In genomic region chr5:14158890-14159666, GRCh38 we compare ENCODE assay signal across 16 cellular contexts.
"Had no signal": no experiment of that assay in that cellular context is flagged by ENCODE, and none has a peak within 500 bp of the region (broad histone marks: within the 10 kb centered on the region; RNA-seq: fewer than 3 reads in every experiment).

No MANE protein-coding gene starts in this region.

- H3K4me3 ChIP-seq: dorsolateral prefrontal cortex, esophagus muscularis mucosa, ovary, thoracic aorta had no signal

- H3K27ac Mint-ChIP-seq: stimulated activated naive CD8-positive, alpha-beta T cell treated with anti-CD3 and anti-CD28 coated beads, Interleukin-15, amount 100 ng/mL, for 72 hours had no signal

- H3K36me3 Mint-ChIP-seq: activated naive CD4-positive, alpha-beta T cell treated with anti-CD3 and anti-CD28 coated beads, Interleukin-2, amount 50 U/mL, for 72 hours had no signal

- H3K27ac ChIP-seq: dorsolateral prefrontal cortex, ovary, thoracic aorta had no signal

- H3K9me3 ChIP-seq: ovary, thoracic aorta had no signal

- H3K4me3 Mint-ChIP-seq: nephron progenitor cell; stimulated activated naive CD8-positive, alpha-beta T cell treated with anti-CD3 and anti-CD28 coated beads, Interleukin-15, amount 100 ng/mL, for 72 hours had no signal

- DNase-seq: activated CD4-positive, alpha-beta T cell treated with anti-CD3 and anti-CD28 coated beads, Interleukin-2, amount 50 U/mL, for 1 hour; activated CD4-positive, CD25-positive, alpha-beta regulatory T cell; activated effector memory CD4-positive, alpha-beta T cell treated with anti-CD3 and anti-CD28 coated beads, Interleukin-2, amount 50 U/mL, for 16 hours; activated T-cell treated with anti-CD3 and anti-CD28 coated beads, Interleukin-2, amount 50 U/mL, for 1 hour; amniotic stem cell; dorsolateral prefrontal cortex; foreskin fibroblast; mesendoderm; nephron progenitor cell; ovary; stimulated activated CD4-positive, alpha-beta T cell treated with anti-CD3 and anti-CD28 coated beads, Interleukin-15, amount 100 ng/mL, for 24 hours; stimulated activated CD4-positive, alpha-beta T cell treated with anti-CD3 and anti-CD28 coated beads, Interleukin-4, amount 100 ng/mL, for 24 hours; stimulated activated naive CD8-positive, alpha-beta T cell treated with anti-CD3 and anti-CD28 coated beads, Interleukin-15, amount 100 ng/mL, for 72 hours had no signal

- ATAC-seq: activated naive CD4-positive, alpha-beta T cell treated with anti-CD3 and anti-CD28 coated beads, Interleukin-2, amount 50 U/mL, for 72 hours; stimulated activated naive CD8-positive, alpha-beta T cell treated with anti-CD3 and anti-CD28 coated beads, Interleukin-15, amount 100 ng/mL, for 72 hours had no signal

- H3K9me3 Mint-ChIP-seq: stimulated activated naive CD8-positive, alpha-beta T cell treated with anti-CD3 and anti-CD28 coated beads, Interleukin-15, amount 100 ng/mL, for 72 hours had no signal

- H3K27me3 ChIP-seq: dorsolateral prefrontal cortex, esophagus muscularis mucosa, ovary had no signal

- H3K36me3 ChIP-seq: esophagus muscularis mucosa, ovary, thoracic aorta had no signal
